20 cellular contexts compared by ENCODE assay signal in genomic region chr17:78184311-78184710, GRCh38. TPM values are rescaled to one million over a fixed set of nuclear protein-coding genes. Genes with fewer than 3 reads are reported as not detected.
DNase-seq lines count a peak whose midpoint lies in the region; ATAC-seq and TF ChIP-seq lines count a peak whose summit lies in the region.
"Had no signal": no experiment of that assay in that cellular context is flagged by ENCODE, and none has a peak within 500 bp of the region (broad histone marks: within the 10 kb centered on the region; RNA-seq: fewer than 3 reads in every experiment).

No MANE protein-coding gene starts in this region.

- no peak for ATAC-seq in activated T-cell treated with anti-CD3 and anti-CD28 coated beads, Interleukin-2, amount 50 U/mL, for 4 hours
- ATAC-seq in left lung, result no peak
- no peak for ATAC-seq in thoracic aorta (ENCODE audit: insufficient number of reproducible peaks, low FRiP score, low read depth)
- ATAC-seq in Right ventricle myocardium inferior, result no peak
- ATAC-seq: heart right ventricle, Panc1, psoas muscle had no signal

- no peak for DNase-seq in activated T-cell treated with anti-CD3 and anti-CD28 coated beads, Interleukin-2, amount 50 U/mL, for 24 hours
- no peak for DNase-seq in activated T-cell treated with anti-CD3 and anti-CD28 coated beads, Interleukin-2, amount 50 U/mL, for 4 hours
- DNase-seq in activated T-helper 1 cell treated with anti-CD3 and anti-CD28 coated beads, Interleukin-12 subunit alpha, Interleukin-12 subunit beta, Interleukin-2, Interleukin-4 antibody, amounts not matched to agents 30 ng/mL and 10 ng/mL and 1 ng/mL, durations not matched to agents 14 hours and 24 hours and 36 hours (ENCODE audit: low spot score), result no peak
- no peak for DNase-seq in left lung
- no peak for DNase-seq in thoracic aorta (ENCODE audit: low spot score)
- DNase-seq in Right ventricle myocardium inferior (ENCODE audit: missing footprints), result no peak
- DNase-seq in SJCRH30, result no peak
- no peak for DNase-seq in OCI-M1 (lab: John Stamatoyannopoulos, UW)
- DNase-seq: COR-L47; GDM1; heart right ventricle; left ventricle myocardium inferior; NCI-H1694; NCI-H446 treated with DMSO at 0.1 percent for 48 hours; psoas muscle; stimulated activated CD4-positive, alpha-beta T cell treated with anti-CD3 and anti-CD28 coated beads, Interleukin-15, amount 100 ng/mL, for 24 hours; SW 1271 had no signal

- H3K4me1 Mint-ChIP-seq in activated T-cell treated with anti-CD3 and anti-CD28 coated beads, Interleukin-2, amount 50 U/mL, for 24 hours (ENCODE audit: low read depth), result peaks cover 36% of the 10 kb centered on the region
- peaks cover 16% of the 10 kb centered on the region for H3K4me1 Mint-ChIP-seq in activated T-cell treated with anti-CD3 and anti-CD28 coated beads, Interleukin-2, amount 50 U/mL, for 4 hours (ENCODE audit: low read depth)
- H3K4me1 Mint-ChIP-seq in activated T-helper 1 cell treated with anti-CD3 and anti-CD28 coated beads, Interleukin-12 subunit alpha, Interleukin-12 subunit beta, Interleukin-2, Interleukin-4 antibody, amounts not matched to agents 30 ng/mL and 10 ng/mL and 1 ng/mL, durations not matched to agents 14 hours and 24 hours and 36 hours (ENCODE audit: low read depth), result peaks cover 63% of the 10 kb centered on the region

- intact Hi-C loops in activated T-helper 1 cell treated with anti-CD3 and anti-CD28 coated beads, Interleukin-12 subunit alpha, Interleukin-12 subunit beta, Interleukin-2, Interleukin-4 antibody, amounts not matched to agents 30 ng/mL and 10 ng/mL and 1 ng/mL, durations not matched to agents 14 hours and 24 hours and 36 hours (cut with micrococcal nuclease), result no loop called here
- intact Hi-C loops in left lung (cut with DNase I), result no loop called here
- intact Hi-C loops in Right ventricle myocardium inferior (cut with DNase I), result loop anchor here (10.0 kb wide), 1 partner anchor 160 kb away; no protein-coding TSS in a partner anchor

- H3K9me3 ChIP-seq in left lung, result no peaks in the 10 kb centered on the region
- no peaks in the 10 kb centered on the region for H3K9me3 ChIP-seq in thoracic aorta
- H3K9me3 ChIP-seq in SJCRH30 (replicated peaks), result no peaks in the 10 kb centered on the region
- H3K9me3 ChIP-seq: heart right ventricle, left ventricle myocardium inferior, psoas muscle had no signal

- H3K4me3 ChIP-seq in left lung (peak overlapping the region in 1 of 2 donors; percentile 11), thoracic aorta (no peak overlapping the region), SJCRH30 (no peak overlapping the region)
- H3K4me3 ChIP-seq: heart right ventricle, left ventricle myocardium inferior, psoas muscle had no signal

- no peak overlapping the region for H3K27ac Mint-ChIP-seq in activated T-cell treated with anti-CD3 and anti-CD28 coated beads, Interleukin-2, amount 50 U/mL, for 24 hours
- H3K27ac Mint-ChIP-seq in activated T-helper 1 cell treated with anti-CD3 and anti-CD28 coated beads, Interleukin-12 subunit alpha, Interleukin-12 subunit beta, Interleukin-2, Interleukin-4 antibody, amounts not matched to agents 30 ng/mL and 10 ng/mL and 1 ng/mL, durations not matched to agents 14 hours and 24 hours and 36 hours, result peak overlapping the region; percentile 22

- no peaks in the 10 kb centered on the region for H3K9me3 Mint-ChIP-seq in activated T-cell treated with anti-CD3 and anti-CD28 coated beads, Interleukin-2, amount 50 U/mL, for 24 hours
- no peaks in the 10 kb centered on the region for H3K9me3 Mint-ChIP-seq in activated T-cell treated with anti-CD3 and anti-CD28 coated beads, Interleukin-2, amount 50 U/mL, for 4 hours
- no peaks in the 10 kb centered on the region for H3K9me3 Mint-ChIP-seq in activated T-helper 1 cell treated with anti-CD3 and anti-CD28 coated beads, Interleukin-12 subunit alpha, Interleukin-12 subunit beta, Interleukin-2, Interleukin-4 antibody, amounts not matched to agents 30 ng/mL and 10 ng/mL and 1 ng/mL, durations not matched to agents 14 hours and 24 hours and 36 hours

- H3K4me3 Mint-ChIP-seq in activated T-cell treated with anti-CD3 and anti-CD28 coated beads, Interleukin-2, amount 50 U/mL, for 24 hours, result peak overlapping the region; percentile 21
- H3K4me3 Mint-ChIP-seq in activated T-cell treated with anti-CD3 and anti-CD28 coated beads, Interleukin-2, amount 50 U/mL, for 4 hours, result no peak overlapping the region
- H3K4me3 Mint-ChIP-seq in activated T-helper 1 cell treated with anti-CD3 and anti-CD28 coated beads, Interleukin-12 subunit alpha, Interleukin-12 subunit beta, Interleukin-2, Interleukin-4 antibody, amounts not matched to agents 30 ng/mL and 10 ng/mL and 1 ng/mL, durations not matched to agents 14 hours and 24 hours and 36 hours, result peak overlapping the region; percentile 48

- H3K36me3 ChIP-seq in left lung, result no peaks in the 10 kb centered on the region
- no peaks in the 10 kb centered on the region for H3K36me3 ChIP-seq in thoracic aorta
- peaks cover 58% of the 10 kb centered on the region for H3K36me3 ChIP-seq in SJCRH30
- H3K36me3 ChIP-seq: left ventricle myocardium inferior had no signal

- H3K36me3 Mint-ChIP-seq in activated T-cell treated with anti-CD3 and anti-CD28 coated beads, Interleukin-2, amount 50 U/mL, for 24 hours (ENCODE audit: low read depth), result peaks cover 70% of the 10 kb centered on the region
- no peaks in the 10 kb centered on the region for H3K36me3 Mint-ChIP-seq in activated T-cell treated with anti-CD3 and anti-CD28 coated beads, Interleukin-2, amount 50 U/mL, for 4 hours (ENCODE audit: insufficient read depth)
- peaks cover 22% of the 10 kb centered on the region for H3K36me3 Mint-ChIP-seq in activated T-helper 1 cell treated with anti-CD3 and anti-CD28 coated beads, Interleukin-12 subunit alpha, Interleukin-12 subunit beta, Interleukin-2, Interleukin-4 antibody, amounts not matched to agents 30 ng/mL and 10 ng/mL and 1 ng/mL, durations not matched to agents 14 hours and 24 hours and 36 hours (ENCODE audit: low read depth)

- TF ChIP-seq CTCF in left lung (IDR thresholded peaks at IDR 0.05) (no peak), thoracic aorta (IDR thresholded peaks at IDR 0.05) (no peak)

- H3K4me1 ChIP-seq in left lung (peaks cover 6 to 62% of the 10 kb centered on the region in 2 donors), thoracic aorta (ENCODE audit: control insufficient read depth in 1 of 2, low read depth in 2 of 2) (peaks cover 32 to 69% of the 10 kb centered on the region in 2 donors), SJCRH30 (peaks cover 26% of the 10 kb centered on the region)

- no peaks in the 10 kb centered on the region for H3K27me3 Mint-ChIP-seq in activated T-cell treated with anti-CD3 and anti-CD28 coated beads, Interleukin-2, amount 50 U/mL, for 24 hours
- no peaks in the 10 kb centered on the region for H3K27me3 Mint-ChIP-seq in activated T-cell treated with anti-CD3 and anti-CD28 coated beads, Interleukin-2, amount 50 U/mL, for 4 hours (ENCODE audit: low read depth)
- no peaks in the 10 kb centered on the region for H3K27me3 Mint-ChIP-seq in activated T-helper 1 cell treated with anti-CD3 and anti-CD28 coated beads, Interleukin-12 subunit alpha, Interleukin-12 subunit beta, Interleukin-2, Interleukin-4 antibody, amounts not matched to agents 30 ng/mL and 10 ng/mL and 1 ng/mL, durations not matched to agents 14 hours and 24 hours and 36 hours (ENCODE audit: insufficient read depth)

- H3K27ac ChIP-seq in left lung, result peak overlapping the region; percentile 13 to 18
- H3K27ac ChIP-seq in thoracic aorta, result peak overlapping the region; percentile 40 to 46
- no peak overlapping the region for H3K27ac ChIP-seq in SJCRH30
- H3K27ac ChIP-seq: heart right ventricle, HL-60, left ventricle myocardium inferior, psoas muscle had no signal

- no peaks in the 10 kb centered on the region for H3K27me3 ChIP-seq in left lung
- H3K27me3 ChIP-seq in thoracic aorta (replicated peaks; ENCODE audit: insufficient read depth), result no peaks in the 10 kb centered on the region
- H3K27me3 ChIP-seq in SJCRH30, result no peaks in the 10 kb centered on the region
- H3K27me3 ChIP-seq: heart right ventricle had no signal

RNA-seq across cellular contexts. Expression of gene TK1, which starts 2.5 kb away (rescaled TPM):
- total RNA-seq in activated T-cell treated with anti-CD3 and anti-CD28 coated beads, Interleukin-2, amount 50 U/mL, for 4 hours, result 10 to 100 TPM; 23.0 to 30.3 (median 26.8) TPM
- 65.8 and 66.8 TPM in 2 replicates for total RNA-seq in activated T-helper 1 cell treated with anti-CD3 and anti-CD28 coated beads, Interleukin-12 subunit alpha, Interleukin-12 subunit beta, Interleukin-2, Interleukin-4 antibody, amounts not matched to agents 30 ng/mL and 10 ng/mL and 1 ng/mL, durations not matched to agents 14 hours and 24 hours and 36 hours
- total RNA-seq in left lung (10 to 100 TPM; 24.0 to 33.0 TPM), thoracic aorta (1 to 10 TPM; 3.3 to 3.5 TPM), Right ventricle myocardium inferior (5.2 TPM)
- 141 and 158 TPM in 2 replicates for total RNA-seq in SJCRH30 (2014; rRNA removed; shearing (Covaris generic))

RNA-seq across cellular contexts. Expression of gene AFMID, which starts 2.9 kb away (rescaled TPM):
- 10 to 100 TPM; 15.8 to 16.9 (median 16.1) TPM for total RNA-seq in activated T-cell treated with anti-CD3 and anti-CD28 coated beads, Interleukin-2, amount 50 U/mL, for 4 hours
- 26.2 and 27.7 TPM in 2 replicates for total RNA-seq in activated T-helper 1 cell treated with anti-CD3 and anti-CD28 coated beads, Interleukin-12 subunit alpha, Interleukin-12 subunit beta, Interleukin-2, Interleukin-4 antibody, amounts not matched to agents 30 ng/mL and 10 ng/mL and 1 ng/mL, durations not matched to agents 14 hours and 24 hours and 36 hours
- total RNA-seq in left lung, result 10 to 100 TPM; 31.3 to 38.6 TPM
- total RNA-seq in thoracic aorta, result 10 to 100 TPM; 18.8 to 44.0 TPM
- 38.2 TPM for total RNA-seq in Right ventricle myocardium inferior
- total RNA-seq in SJCRH30 (2014; rRNA removed; shearing (Covaris generic)), result 97.1 and 110 TPM in 2 replicates

RNA-seq across cellular contexts. Expression of gene SYNGR2, which starts 15.9 kb away (rescaled TPM):
- total RNA-seq in activated T-cell treated with anti-CD3 and anti-CD28 coated beads, Interleukin-2, amount 50 U/mL, for 4 hours, result 100 to 1,000 TPM; 192 to 224 (median 196) TPM
- total RNA-seq in activated T-helper 1 cell treated with anti-CD3 and anti-CD28 coated beads, Interleukin-12 subunit alpha, Interleukin-12 subunit beta, Interleukin-2, Interleukin-4 antibody, amounts not matched to agents 30 ng/mL and 10 ng/mL and 1 ng/mL, durations not matched to agents 14 hours and 24 hours and 36 hours, result 131 and 133 TPM in 2 replicates
- total RNA-seq in left lung, result 100 to 1,000 TPM; 192 to 227 TPM
- total RNA-seq in thoracic aorta, result 100 to 1,000 TPM in 1 of 2 donors, 10 to 100 TPM in 1; 61.7 to 100 TPM
- 120 TPM for total RNA-seq in Right ventricle myocardium inferior
- 19.5 and 21.1 TPM in 2 replicates for total RNA-seq in SJCRH30 (2014; rRNA removed; shearing (Covaris generic))

RNA-seq across cellular contexts. Expression of gene BIRC5, which starts 29.7 kb away (rescaled TPM):
- total RNA-seq in activated T-cell treated with anti-CD3 and anti-CD28 coated beads, Interleukin-2, amount 50 U/mL, for 4 hours, result 1 to 10 TPM; 5.4 to 10.0 (median 8.5) TPM
- total RNA-seq in activated T-helper 1 cell treated with anti-CD3 and anti-CD28 coated beads, Interleukin-12 subunit alpha, Interleukin-12 subunit beta, Interleukin-2, Interleukin-4 antibody, amounts not matched to agents 30 ng/mL and 10 ng/mL and 1 ng/mL, durations not matched to agents 14 hours and 24 hours and 36 hours, result 39.4 and 39.6 TPM in 2 replicates
- total RNA-seq in left lung (10 to 100 TPM in 1 of 2 donors, 1 to 10 TPM in 1; 4.8 to 12.1 TPM), thoracic aorta (1 to 10 TPM in 1 of 2 donors, under 1 TPM in 1; 0.14 to 4.2 TPM), Right ventricle myocardium inferior (1.2 TPM)
- 248 and 255 TPM in 2 replicates for total RNA-seq in SJCRH30 (2014; rRNA removed; shearing (Covaris generic))

RNA-seq across cellular contexts. Expression of gene C17orf99, which starts 38.1 kb away (rescaled TPM):
- total RNA-seq in activated T-cell treated with anti-CD3 and anti-CD28 coated beads, Interleukin-2, amount 50 U/mL, for 4 hours, result not detected
- total RNA-seq in activated T-helper 1 cell treated with anti-CD3 and anti-CD28 coated beads, Interleukin-12 subunit alpha, Interleukin-12 subunit beta, Interleukin-2, Interleukin-4 antibody, amounts not matched to agents 30 ng/mL and 10 ng/mL and 1 ng/mL, durations not matched to agents 14 hours and 24 hours and 36 hours, result not detected in 2 replicates
- not detected for total RNA-seq in left lung
- total RNA-seq in thoracic aorta, result not detected
- not detected for total RNA-seq in Right ventricle myocardium inferior
- total RNA-seq in SJCRH30 (2014; rRNA removed; shearing (Covaris generic)), result not detected in 2 replicates
- total RNA-seq: chondrocyte, left ventricle myocardium inferior, psoas muscle had no signal
